In genomic region chr19:17848598-17849292, GRCh38 we compare ENCODE assay signal across 10 cellular contexts. TPM values are rescaled to one million over a fixed set of nuclear protein-coding genes. Genes with fewer than 3 reads are reported as not detected.
DNase-seq lines count a peak whose midpoint lies in the region; ATAC-seq and TF ChIP-seq lines count a peak whose summit lies in the region.
"Had no signal": no experiment of that assay in that cellular context is flagged by ENCODE, and none has a peak within 500 bp of the region (broad histone marks: within the 10 kb centered on the region; RNA-seq: fewer than 3 reads in every experiment).

No MANE protein-coding gene starts in this region.

- no peak overlapping the region for H2BK120ac ChIP-seq in neuronal stem cell (ENCODE audit: low read depth, low read length)

- H3K9me3 Mint-ChIP-seq in CD8-positive, alpha-beta memory T cell, result no peaks in the 10 kb centered on the region
- H3K9me3 Mint-ChIP-seq in chondrocyte (ENCODE audit: low read depth), result no peaks in the 10 kb centered on the region

- H3K27me3 ChIP-seq in CD8-positive, alpha-beta memory T cell (ENCODE audit: insufficient read depth, low read length, poor library complexity, severe bottlenecking), result no peaks in the 10 kb centered on the region
- H3K27me3 ChIP-seq in neuronal stem cell (ENCODE audit: control insufficient read depth in 3 of 3, insufficient read depth in 3 of 3, low read depth in 1 of 3, low read length in 3 of 3), result peaks cover 0 to 4% (median 0%) of the 10 kb centered on the region in 3 experiments
- H3K27me3 ChIP-seq in tibial artery, result peaks cover 0 to 52% of the 10 kb centered on the region in 2 donors

- intact Hi-C loops in tibial artery (cut with DNase I; ENCODE audit: low total_unique reads), result no loop called here

- CTCF ChIA-PET in CD8-positive, alpha-beta memory T cell (lab: Charles Lee), result interaction anchor here (0.7 to 2.2 kb wide), 5 partner anchors 8 to 84 kb away, joined by 3 to 12 read pairs (median 4); partner anchors contain the start of genes CCDC124 and RPL18A

- H3K4me1 Mint-ChIP-seq in CD8-positive, alpha-beta memory T cell, result peaks cover 51 to 72% (median 66%) of the 10 kb centered on the region in 3 donors
- H3K4me1 Mint-ChIP-seq in chondrocyte (ENCODE audit: low read depth), result peaks cover 8% of the 10 kb centered on the region

- H2AK5ac ChIP-seq in neuronal stem cell (ENCODE audit: low read depth, low read length), result no peak overlapping the region

- no peak overlapping the region for H3K4ac ChIP-seq in neuronal stem cell (ENCODE audit: low read length)

- no peak overlapping the region for H2BK5ac ChIP-seq in neuronal stem cell (ENCODE audit: low read length)

- H3K4me2 ChIP-seq in neuronal stem cell (ENCODE audit: insufficient read depth, low read length, poor library complexity, severe bottlenecking), result no peak overlapping the region

- no peak overlapping the region for H3K14ac ChIP-seq in neuronal stem cell (ENCODE audit: low read length)

- H3K4me3 Mint-ChIP-seq in CD8-positive, alpha-beta memory T cell, result peak overlapping the region; percentile 5 to 96 (median 89)
- H3K4me3 Mint-ChIP-seq in chondrocyte (ENCODE audit: unreplicated experiment), result no peak overlapping the region

- H3K4me1 ChIP-seq in CD8-positive, alpha-beta memory T cell (ENCODE audit: insufficient read depth, low read length), result peaks cover 57% of the 10 kb centered on the region
- H3K4me1 ChIP-seq in neuronal stem cell (ENCODE audit: control insufficient read depth in 2 of 2, insufficient read depth in 1 of 2, low read depth in 1 of 2, low read length in 2 of 2) (peaks cover 3 to 4% of the 10 kb centered on the region in 2 donors), tibial artery (peaks cover 0 to 11% (median 0%) of the 10 kb centered on the region in 4 donors)

- no peak overlapping the region for H4K91ac ChIP-seq in neuronal stem cell (ENCODE audit: low read depth, low read length, poor library complexity)

- ATAC-seq in HG03108 (IDR thresholded peaks at IDR 0.05; ENCODE audit: unreplicated experiment), result no peak

- H4K8ac ChIP-seq in neuronal stem cell (ENCODE audit: low read depth, low read length), result no peak overlapping the region

- H3K27me3 Mint-ChIP-seq in CD8-positive, alpha-beta memory T cell, result peaks cover 0 to 3% of the 10 kb centered on the region in 2 donors
- no peaks in the 10 kb centered on the region for H3K27me3 Mint-ChIP-seq in chondrocyte (ENCODE audit: low read depth)

- DNase-seq in CD8-positive, alpha-beta memory T cell, result no peak
- DNase-seq in MV-4-11 (lab: John Stamatoyannopoulos, UW), result peak; percentile 43
- DNase-seq in chondrocyte (ENCODE audit: low spot score), result no peak
- no peak for DNase-seq in neuronal stem cell (ENCODE audit: low spot score)
- no peak for DNase-seq in GM13977 (ENCODE audit: low spot score)
- DNase-seq in tibial artery, result no peak
- DNase-seq: NCI-H1694, OCI-M1 had no signal

- TF ChIP-seq CTCF in chondrocyte (IDR thresholded peaks at IDR 0.05) (no peak), GM13977 (IDR thresholded peaks at IDR 0.05; ENCODE audit: extremely low read depth, insufficient read depth, missing control alignments) (no peak), tibial artery (IDR thresholded peaks at IDR 0.05) (no peak)

- H3K79me1 ChIP-seq in neuronal stem cell (ENCODE audit: low read depth, low read length), result no peaks in the 10 kb centered on the region

- no peak overlapping the region for H2BK12ac ChIP-seq in neuronal stem cell (ENCODE audit: low read length)

- H3K36me3 Mint-ChIP-seq in CD8-positive, alpha-beta memory T cell, result peaks cover 0 to 10% (median 3%) of the 10 kb centered on the region in 3 donors
- H3K36me3 Mint-ChIP-seq in chondrocyte (ENCODE audit: low read depth), result no peaks in the 10 kb centered on the region

- peaks cover 6% of the 10 kb centered on the region for H3K36me3 ChIP-seq in CD8-positive, alpha-beta memory T cell (ENCODE audit: insufficient read depth, low read length)
- H3K36me3 ChIP-seq in neuronal stem cell (replicated peaks in 1 of 2; ENCODE audit: control insufficient read depth in 2 of 2, insufficient read depth in 2 of 2, low read length in 2 of 2) (no peaks in the 10 kb centered on the region), tibial artery (no peaks in the 10 kb centered on the region)

- in situ Hi-C loops in GM13977 (cut with MboI; ENCODE audit: low pct_unique_long_range_greater_than_20kb, low sequenced_read_pairs, unreplicated experiment), result no loop called here

- POLR2A ChIA-PET in CD8-positive, alpha-beta memory T cell (lab: Charles Lee), result interaction anchor here (0.7 to 1.4 kb wide), 2 partner anchors 10 to 16 kb away, joined by 3 to 10 read pairs; no protein-coding TSS in a partner anchor

- H3K4me3 ChIP-seq in CD8-positive, alpha-beta memory T cell (ENCODE audit: low read length), result no peak overlapping the region
- H3K4me3 ChIP-seq in neuronal stem cell (ENCODE audit: low read length in 2 of 2) (no peak overlapping the region), tibial artery (no peak overlapping the region)

- no peak overlapping the region for H3K9ac ChIP-seq in neuronal stem cell (ENCODE audit: low read depth, low read length, poor library complexity)

- H2BK15ac ChIP-seq in neuronal stem cell (ENCODE audit: low read length), result no peak overlapping the region

- peak overlapping the region; percentile 62 for H2AFZ ChIP-seq in neuronal stem cell (ENCODE audit: low read length)

- H3K23ac ChIP-seq in neuronal stem cell (ENCODE audit: low read depth, low read length, poor library complexity), result no peak overlapping the region

- H3K27ac Mint-ChIP-seq in CD8-positive, alpha-beta memory T cell, result peak overlapping the region; percentile 94 to 98 (median 96)
- H3K27ac Mint-ChIP-seq in chondrocyte (ENCODE audit: unreplicated experiment), result peak overlapping the region; percentile 65

- peak overlapping the region; percentile 72 for H3K18ac ChIP-seq in neuronal stem cell (ENCODE audit: low read length)

- H3K27ac ChIP-seq in CD8-positive, alpha-beta memory T cell (ENCODE audit: low read depth, low read length), result no peak overlapping the region
- H3K27ac ChIP-seq in neuronal stem cell (replicated peaks; ENCODE audit: low read length) (no peak overlapping the region), tibial artery (no peak overlapping the region)

- no peaks in the 10 kb centered on the region for H3K9me3 ChIP-seq in CD8-positive, alpha-beta memory T cell (ENCODE audit: low read length)
- no peaks in the 10 kb centered on the region for H3K9me3 ChIP-seq in neuronal stem cell (replicated peaks in 1 of 2; ENCODE audit: control insufficient read depth in 2 of 2, insufficient read depth in 1 of 2, low read depth in 1 of 2, low read length in 2 of 2)
- no peaks in the 10 kb centered on the region for H3K9me3 ChIP-seq in tibial artery

- no CpG with 5 or more reads among the region's 14 CpGs for WGBS in neuronal stem cell (ENCODE audit: extremely low coverage in 2 of 2, insufficient read length in 2 of 2, insufficient replicate concordance in 1 of 2), 2 donors

RNA-seq across cellular contexts. Expression of gene JAK3, which starts 1.0 kb away (rescaled TPM):
- total RNA-seq in CD8-positive, alpha-beta memory T cell, result 100 to 1,000 TPM; 119 to 125 TPM
- 84.0 TPM for polyA plus RNA-seq in CD8-positive, alpha-beta memory T cell
- 2.3 to 7.7 TPM (median 6.9 TPM) in 3 replicates for total RNA-seq in chondrocyte
- polyA plus RNA-seq in neuronal stem cell (2013, experiment 1 of 2), result 3.2 TPM
- polyA plus RNA-seq in neuronal stem cell (2013, experiment 2 of 2), result 3.3 TPM

RNA-seq across cellular contexts. Expression of gene RPL18A, which starts 11.0 kb away (rescaled TPM):
- 1,000 to 10,000 TPM; 3,114 to 3,151 TPM for total RNA-seq in CD8-positive, alpha-beta memory T cell
- 3,296 TPM for polyA plus RNA-seq in CD8-positive, alpha-beta memory T cell
- total RNA-seq in chondrocyte, result 1,165 to 1,501 TPM (median 1,234 TPM) in 3 replicates
- 3,857 TPM for polyA plus RNA-seq in neuronal stem cell (2013, experiment 1 of 2)
- 3,701 TPM for polyA plus RNA-seq in neuronal stem cell (2013, experiment 2 of 2)

RNA-seq across cellular contexts. Expression of gene SLC5A5, which starts 23.0 kb away (rescaled TPM):
- total RNA-seq in CD8-positive, alpha-beta memory T cell, result 1 to 10 TPM; 1.2 to 1.7 TPM
- polyA plus RNA-seq in CD8-positive, alpha-beta memory T cell, result 0.33 TPM
- total RNA-seq in chondrocyte, result not detected in 3 replicates
- 0.08 TPM for polyA plus RNA-seq in neuronal stem cell (2013, experiment 1 of 2)
- polyA plus RNA-seq in neuronal stem cell (2013, experiment 2 of 2), result 0.19 TPM
- total RNA-seq: subcutaneous adipose tissue had no signal

RNA-seq across cellular contexts. Expression of gene INSL3, which starts 27.4 kb away (rescaled TPM):
- total RNA-seq in CD8-positive, alpha-beta memory T cell, result 1 to 10 TPM; 1.8 to 2.9 TPM
- polyA plus RNA-seq in CD8-positive, alpha-beta memory T cell, result 2.6 TPM
- not detected in 3 replicates for total RNA-seq in chondrocyte
- 2.2 TPM for polyA plus RNA-seq in neuronal stem cell (2013, experiment 1 of 2)
- polyA plus RNA-seq in neuronal stem cell (2013, experiment 2 of 2), result 1.8 TPM
- total RNA-seq: subcutaneous adipose tissue had no signal

RNA-seq across cellular contexts. Expression of gene B3GNT3, which starts 53.8 kb away (rescaled TPM):
- total RNA-seq in CD8-positive, alpha-beta memory T cell, result not detected
- polyA plus RNA-seq in CD8-positive, alpha-beta memory T cell, result not detected
- total RNA-seq in chondrocyte, result not detected in 3 replicates
- polyA plus RNA-seq in neuronal stem cell (2013, experiment 1 of 2), result 0.03 TPM
- polyA plus RNA-seq in neuronal stem cell (2013, experiment 2 of 2), result not detected

Comparison
In these comparisons a context has a peak if more than half of its experiments do, and no peak if none do; other contexts are left out.
1. RNA of gene JAK3, which starts 1.0 kb away (total RNA-seq): 119 to 125 TPM in CD8-positive, alpha-beta memory T cell; 2.3 to 7.7 TPM in chondrocyte; every median in the first group is over 10 times any median in the second.